In genomic region chr11:75063732-75064314, GRCh38 we compare ENCODE assay signal across 20 cellular contexts. TPM values are rescaled to one million over a fixed set of nuclear protein-coding genes. Genes with fewer than 3 reads are reported as not detected.
DNase-seq lines count a peak whose midpoint lies in the region; ATAC-seq, FAIRE-seq and TF ChIP-seq lines count a peak whose summit lies in the region.
"Had no signal": no experiment of that assay in that cellular context is flagged by ENCODE, and none has a peak within 500 bp of the region (broad histone marks: within the 10 kb centered on the region; RNA-seq: fewer than 3 reads in every experiment).

No MANE protein-coding gene starts in this region.

- no peaks in the 10 kb centered on the region for H3K9me1 ChIP-seq in IMR-90 (ENCODE audit: insufficient read depth, low read length)
- H3K9me1 ChIP-seq in K562 (ENCODE audit: control insufficient read depth, insufficient read depth, low read length) = no peaks in the 10 kb centered on the region

- H4K8ac ChIP-seq in IMR-90 (ENCODE audit: low read depth in 2 of 2, low read length in 2 of 2) (no peak overlapping the region), mesenchymal stem cell (ENCODE audit: low read length) (no peak overlapping the region)

- H4K5ac ChIP-seq in IMR-90 (ENCODE audit: low read depth, low read length) = no peak overlapping the region

- H3K18ac ChIP-seq in IMR-90 (ENCODE audit: low read depth, low read length) = no peak overlapping the region
- no peak overlapping the region for H3K18ac ChIP-seq in mesenchymal stem cell (ENCODE audit: low read depth in 1 of 2, low read length in 2 of 2)

- no TSS peak for BruUV-seq in IMR-90 (replicated peaks; lab: Mats Ljungman, UMichigan)
- no TSS peak for BruUV-seq in K562 (replicated peaks; lab: Mats Ljungman, UMichigan)

- no peak overlapping the region for H3K9ac ChIP-seq in IMR-90 (ENCODE audit: low read depth, low read length)
- H3K9ac ChIP-seq in K562 (ENCODE audit: insufficient read depth in 1 of 2, low read depth in 2 of 2, low read length in 2 of 2) = no peak overlapping the region
- H3K9ac ChIP-seq in mesenchymal stem cell (ENCODE audit: low read length) = no peak overlapping the region
- H3K9ac ChIP-seq: BLaER1 treated with 17β-estradiol and CSF1 and Interleukin-3, amounts not matched to agents 10 nM and 100 nM had no signal

- no CpG with 5 or more reads among the region's 3 CpGs for WGBS in IMR-90 (ENCODE audit: extremely low coverage in 2 of 2, insufficient read length in 1 of 2), 2 experiments
- 33% methylated on average over 2 of the region's 3 CpGs for WGBS in K562 (ENCODE audit: insufficient coverage, low coverage, missing lambda C conversion rate)
- WGBS in mesenchymal stem cell = 67% methylated on average over 2 of the region's 3 CpGs

- H3K14ac ChIP-seq in IMR-90 (replicated peaks; ENCODE audit: low read depth, low read length) (no peak overlapping the region), mesenchymal stem cell (ENCODE audit: low read length in 2 of 2) (no peak overlapping the region)

- H3K4me2 ChIP-seq in IMR-90 (ENCODE audit: low read depth, low read length) = no peak overlapping the region
- no peak overlapping the region for H3K4me2 ChIP-seq in K562 (ENCODE audit: insufficient read depth, low read length)
- H3K4me2 ChIP-seq in mesenchymal stem cell (ENCODE audit: low read length, poor library complexity, severe bottlenecking) = no peak overlapping the region
- H3K4me2 ChIP-seq: A549; BLaER1 treated with 17β-estradiol and CSF1 and Interleukin-3, amounts not matched to agents 10 nM and 100 nM had no signal

- H3K23ac ChIP-seq in IMR-90 (ENCODE audit: low read depth, low read length) (no peak overlapping the region), mesenchymal stem cell (ENCODE audit: low read length in 2 of 2) (no peak overlapping the region)

- H3K36me3 ChIP-seq in IMR-90 (ENCODE audit: control insufficient read depth, insufficient read depth, low read length) = no peaks in the 10 kb centered on the region
- no peaks in the 10 kb centered on the region for H3K36me3 ChIP-seq in K562 (ENCODE audit: control insufficient read depth, insufficient read depth, low read length)
- peaks cover 0 to 5% of the 10 kb centered on the region in 2 experiments for H3K36me3 ChIP-seq in mesenchymal stem cell (ENCODE audit: control insufficient read depth in 1 of 2, insufficient read depth in 2 of 2, low read depth in 1 of 2, low read length in 2 of 2)
- H3K36me3 ChIP-seq: BLaER1 treated with 17β-estradiol and CSF1 and Interleukin-3, amounts not matched to agents 10 nM and 100 nM had no signal

- DNase-seq in EH (ENCODE audit: low read depth) (peak; percentile 10), IMR-90 (peak; percentile 10), K562 (ENCODE audit: extremely low read depth in 1 of 4, low spot score in 3 of 4) (no peak), mesenchymal stem cell (peak; percentile 59)
- no peak for DNase-seq in activated CD4-positive, alpha-beta T cell treated with anti-CD3 and anti-CD28 coated beads, Interleukin-2, amount 10 ng/mL, durations not matched to agents 7 days and 5 days
- DNase-seq: CD8-positive, alpha-beta memory T cell; MV-4-11; NCI-H1417 treated with DMSO at 0.1 percent for 48 hours; NCI-H2029; NCI-H510A; NCI-H774; T-cell had no signal

- no peaks in the 10 kb centered on the region for H3K4me1 Mint-ChIP-seq in activated CD4-positive, alpha-beta T cell treated with anti-CD3 and anti-CD28 coated beads, Interleukin-2, amount 10 ng/mL, durations not matched to agents 7 days and 5 days
- H3K4me1 Mint-ChIP-seq: CD8-positive, alpha-beta memory T cell; IgD-negative memory B cell; T-cell had no signal

- TF ChIP-seq POLR2A in IMR-90 (IDR thresholded peaks at IDR 0.05; ENCODE audit: low read depth, low read length) (no peak), K562 (conservative IDR thresholded peaks at IDR 0.05) (no peak)

- TF ChIP-seq RAD21 in IMR-90 (IDR thresholded peaks at IDR 0.05; ENCODE audit: low read length) (no peak), K562 (CRISPR knock-in tag; conservative IDR thresholded peaks at IDR 0.05 in 1 of 2, IDR thresholded peaks at IDR 0.05 in 1 of 2) (no peak)

- no peak overlapping the region for H2BK20ac ChIP-seq in IMR-90 (ENCODE audit: low read depth, low read length)

- peaks cover 21% of the 10 kb centered on the region for H3K27me3 Mint-ChIP-seq in activated CD4-positive, alpha-beta T cell treated with anti-CD3 and anti-CD28 coated beads, Interleukin-2, amount 10 ng/mL, durations not matched to agents 7 days and 5 days

- H2AFZ ChIP-seq in IMR-90 (replicated peaks; ENCODE audit: low read length, poor library complexity) (no peak overlapping the region), K562 (ENCODE audit: low read depth, low read length) (peak overlapping the region; percentile 18; the same call in 1 of the 2 replicates), mesenchymal stem cell (ENCODE audit: low read depth, low read length) (no peak overlapping the region)

- no peak for TF ChIP-seq CTCF in IMR-90 (conservative IDR thresholded peaks at IDR 0.05; ENCODE audit: low read depth, low read length)
- TF ChIP-seq CTCF in K562 (IDR thresholded peaks at IDR 0.05 in 2 of 3, conservative IDR thresholded peaks at IDR 0.05 in 1 of 3; ENCODE audit: insufficient read depth in 2 of 3, low read depth in 1 of 3, low read length in 3 of 3) = no peak

- no peak for FAIRE-seq in K562 (lab: Jason Lieb, UNC)
- FAIRE-seq: A549 had no signal

- H4K91ac ChIP-seq in IMR-90 (ENCODE audit: insufficient read depth, low read depth, low read length) = no peak overlapping the region
- no peak overlapping the region for H4K91ac ChIP-seq in mesenchymal stem cell (ENCODE audit: low read length)

- H3K9me3 ChIP-seq in IMR-90 (ENCODE audit: control insufficient read depth, insufficient read depth, low read length) (no peaks in the 10 kb centered on the region), K562 (replicated peaks; ENCODE audit: control insufficient read depth, insufficient read depth, low read depth, low read length) (no peaks in the 10 kb centered on the region), mesenchymal stem cell (ENCODE audit: control insufficient read depth, low read length) (no peaks in the 10 kb centered on the region)
- H3K9me3 ChIP-seq: A549 had no signal

- H2AK9ac ChIP-seq in IMR-90 (replicated peaks; ENCODE audit: low read depth, low read length, poor library complexity) = no peak overlapping the region

- in situ Hi-C loops in IMR-90 (cut with MboI; ENCODE audit: low sequenced_read_pairs) (no loop called here), K562 (cut with MboI) (no loop called here)

- no peaks in the 10 kb centered on the region for H3K4me1 ChIP-seq in IMR-90 (ENCODE audit: control insufficient read depth, insufficient read depth, low read length)
- H3K4me1 ChIP-seq in K562 (replicated peaks in 1 of 2; ENCODE audit: control insufficient read depth in 2 of 2, insufficient read depth in 2 of 2, low read length in 2 of 2) = peaks cover 0 to 13% of the 10 kb centered on the region in 2 experiments; a peak in 3 of 5 replicates
- peaks cover 6% of the 10 kb centered on the region for H3K4me1 ChIP-seq in mesenchymal stem cell (ENCODE audit: control insufficient read depth, insufficient read depth, low read depth, low read length)
- H3K4me1 ChIP-seq: A549; BLaER1 treated with 17β-estradiol and CSF1 and Interleukin-3, amounts not matched to agents 10 nM and 100 nM had no signal

- H4K20me1 ChIP-seq in IMR-90 (ENCODE audit: insufficient read depth, low read length) (no peaks in the 10 kb centered on the region), K562 (replicated peaks; ENCODE audit: control insufficient read depth, insufficient read depth, low read length) (no peaks in the 10 kb centered on the region)
- H4K20me1 ChIP-seq: BLaER1 treated with 17β-estradiol and CSF1 and Interleukin-3, amounts not matched to agents 10 nM and 100 nM had no signal

- H2BK12ac ChIP-seq in mesenchymal stem cell (ENCODE audit: low read length in 2 of 2) = no peak overlapping the region

- no peak overlapping the region for H3K4me3 Mint-ChIP-seq in activated CD4-positive, alpha-beta T cell treated with anti-CD3 and anti-CD28 coated beads, Interleukin-2, amount 10 ng/mL, durations not matched to agents 7 days and 5 days
- H3K4me3 Mint-ChIP-seq: CD8-positive, alpha-beta memory T cell; IgD-negative memory B cell; T-cell had no signal

- no peak overlapping the region for H2BK15ac ChIP-seq in IMR-90 (ENCODE audit: low read depth, low read length)
- no peak overlapping the region for H2BK15ac ChIP-seq in mesenchymal stem cell (ENCODE audit: low read depth, poor library complexity, severe bottlenecking)

- H2BK120ac ChIP-seq in IMR-90 (ENCODE audit: low read depth, low read length) (no peak overlapping the region), mesenchymal stem cell (ENCODE audit: low read depth, low read length) (no peak overlapping the region)

- no peak overlapping the region for H2AK5ac ChIP-seq in IMR-90 (ENCODE audit: low read depth, low read length)
- no peak overlapping the region for H2AK5ac ChIP-seq in mesenchymal stem cell (ENCODE audit: low read length, severe bottlenecking)

- no peak overlapping the region for H3K27ac Mint-ChIP-seq in activated CD4-positive, alpha-beta T cell treated with anti-CD3 and anti-CD28 coated beads, Interleukin-2, amount 10 ng/mL, durations not matched to agents 7 days and 5 days
- H3K27ac Mint-ChIP-seq: CD8-positive, alpha-beta memory T cell; IgD-negative memory B cell; T-cell had no signal

- ATAC-seq in IMR-90 (ENCODE audit: low read depth) (no peak), K562 (peak; percentile 67), HG02759 (IDR thresholded peaks at IDR 0.05; ENCODE audit: unreplicated experiment) (no peak), HG02571 (IDR thresholded peaks at IDR 0.05; ENCODE audit: unreplicated experiment) (no peak)
- ATAC-seq: A549, Right ventricle myocardium inferior, T-cell had no signal

- CTCF ChIA-PET in IMR-90 (lab: Yijun Ruan, JAX) (no interaction called here), K562 (lab: Yijun Ruan, JAX; ENCODE audit: low intra/inter-chr PET ratio) (no interaction called here)
- CTCF ChIA-PET in activated CD4-positive, alpha-beta T cell treated with anti-CD3 and anti-CD28 coated beads, Interleukin-2, amount 10 ng/mL, durations not matched to agents 7 days and 5 days (lab: Charles Lee) = no interaction called here

- no peak overlapping the region for H2BK5ac ChIP-seq in IMR-90 (ENCODE audit: low read depth, low read length, poor library complexity, severe bottlenecking)
- H2BK5ac ChIP-seq in mesenchymal stem cell (ENCODE audit: low read depth, low read length, poor library complexity, severe bottlenecking) = no peak overlapping the region

- H3K27me3 ChIP-seq in IMR-90 (ENCODE audit: control insufficient read depth, insufficient read depth, low read length) = peaks cover 23% of the 10 kb centered on the region
- H3K27me3 ChIP-seq in K562 (ENCODE audit: control insufficient read depth in 2 of 2, insufficient read depth in 2 of 2, low read length in 2 of 2) = no peaks in the 10 kb centered on the region
- no peaks in the 10 kb centered on the region for H3K27me3 ChIP-seq in mesenchymal stem cell (ENCODE audit: control insufficient read depth in 1 of 2, insufficient read depth in 1 of 2, low read length in 2 of 2)
- H3K27me3 ChIP-seq: BLaER1 treated with 17β-estradiol and CSF1 and Interleukin-3, amounts not matched to agents 10 nM and 100 nM had no signal

- no peaks in the 10 kb centered on the region for H3K79me2 ChIP-seq in K562 (ENCODE audit: control insufficient read depth, insufficient read depth, low read length)

- H3K4me3 ChIP-seq in IMR-90 (ENCODE audit: insufficient read depth, low read depth, low read length) (no peak overlapping the region), K562 (no peak overlapping the region), mesenchymal stem cell (ENCODE audit: insufficient read depth in 1 of 2, low read depth in 1 of 2, low read length in 2 of 2) (no peak overlapping the region)
- H3K4me3 ChIP-seq: A549; BLaER1 treated with 17β-estradiol and CSF1 and Interleukin-3, amounts not matched to agents 10 nM and 100 nM; SK-N-MC had no signal

- no peaks in the 10 kb centered on the region for H3K79me1 ChIP-seq in IMR-90 (ENCODE audit: low read depth in 1 of 2, low read length in 2 of 2)
- H3K79me1 ChIP-seq in mesenchymal stem cell (replicated peaks; ENCODE audit: low read length, poor library complexity, severe bottlenecking) = peaks cover 24% of the 10 kb centered on the region

- H3K4ac ChIP-seq in IMR-90 (ENCODE audit: low read depth, low read length) = no peak overlapping the region
- no peak overlapping the region for H3K4ac ChIP-seq in mesenchymal stem cell (ENCODE audit: low read depth in 1 of 2, low read length in 2 of 2)

- POLR2A ChIA-PET in IMR-90 (lab: Charles Lee; ENCODE audit: unreplicated experiment) = no interaction called here
- POLR2A ChIA-PET in K562 (lab: Yijun Ruan, JAX) = interaction anchor here (1.0 to 1.2 kb wide), 2 partner anchors 18 to 75 kb away, joined by 3 read pairs; partner anchors contain the start of gene NEU3
- POLR2A ChIA-PET in activated CD4-positive, alpha-beta T cell treated with anti-CD3 and anti-CD28 coated beads, Interleukin-2, amount 10 ng/mL, durations not matched to agents 7 days and 5 days (lab: Charles Lee) = no interaction called here

- no peaks in the 10 kb centered on the region for H3K36me3 Mint-ChIP-seq in activated CD4-positive, alpha-beta T cell treated with anti-CD3 and anti-CD28 coated beads, Interleukin-2, amount 10 ng/mL, durations not matched to agents 7 days and 5 days (ENCODE audit: low read depth)
- H3K36me3 Mint-ChIP-seq: CD8-positive, alpha-beta memory T cell; T-cell had no signal

- H3K56ac ChIP-seq in IMR-90 (ENCODE audit: extremely low read depth, insufficient read depth, low read length) = no peak overlapping the region

- intact Hi-C loops in IMR-90 (cut with micrococcal nuclease) (no loop called here), K562 (cut with micrococcal nuclease) (no loop called here)

- H3K9me3 Mint-ChIP-seq in activated CD4-positive, alpha-beta T cell treated with anti-CD3 and anti-CD28 coated beads, Interleukin-2, amount 10 ng/mL, durations not matched to agents 7 days and 5 days = no peaks in the 10 kb centered on the region
- H3K9me3 Mint-ChIP-seq: IgD-negative memory B cell had no signal

- H3K27ac ChIP-seq in IMR-90 (ENCODE audit: insufficient read depth, low read length) (no peak overlapping the region), K562 (ENCODE audit: extremely low read depth, low read depth, low read length) (no peak overlapping the region), mesenchymal stem cell (ENCODE audit: low read length, poor library complexity, severe bottlenecking) (no peak overlapping the region)
- H3K27ac ChIP-seq: A549; BLaER1 treated with 17β-estradiol and CSF1 and Interleukin-3, amounts not matched to agents 10 nM and 100 nM; SK-N-MC had no signal

- TF ChIP-seq EP300 in K562 (IDR thresholded peaks at IDR 0.05; ENCODE audit: low read length) = no peak

- dilution Hi-C loops in IMR-90 (cut with HindIII; ENCODE audit: low sequenced_read_pairs, unreplicated experiment) = no loop called here

RNA-seq across cellular contexts. Expression of gene OR2AT4, which starts 32.9 kb away (rescaled TPM):
- total RNA-seq in IMR-90 (2012; rRNA removed) (not detected in 2 replicates), K562 (2014; rRNA removed) (0.86 and 0.90 TPM in 2 replicates), K562 (2014; rRNA removed; fragmentation: Illumina TruSeq; extraction: Trizol) (2.3 and 2.8 TPM in 2 replicates), K562 (2015; rRNA removed; fragmentation: Illumina TruSeq; extraction: Trizol) (2.2 and 2.4 TPM in 2 replicates), K562 (2021) (1.6 and 2.3 TPM in 2 replicates)
- polyA plus RNA-seq in IMR-90 (2012; rRNA removed) (not detected in 2 replicates), K562 (2011; rRNA removed) (1.8 and 1.9 TPM in 2 replicates), K562 (2014; fragmentation: Illumina TruSeq; extraction: Trizol) (3.0 and 3.1 TPM in 2 replicates), K562 (2014; fragmentation: Nextera tagmentation; extraction: Ambion mirVana) (1 to 10 TPM; 1.7 to 2.0 TPM), K562 (2014; rRNA removed) (1.5 and 1.9 TPM in 2 replicates)
- not detected in 2 replicates for polyA plus RNA-seq in IMR-90 (2012; cell fraction: cytosol; rRNA removed)
- polyA plus RNA-seq in IMR-90 (2012; cell fraction: nucleus; rRNA removed; ENCODE audit: low replicate concordance) = not detected in 2 replicates
- total RNA-seq in K562 (2011; cell fraction: chromatin; rRNA removed; ENCODE audit: low replicate concordance) = 10.3 and 25.0 TPM in 2 replicates
- 3.0 and 4.3 TPM in 2 replicates for total RNA-seq in K562 (2011; cell fraction: nucleolus; rRNA removed)
- 25.1 and 45.6 TPM in 2 replicates for total RNA-seq in K562 (2011; cell fraction: nucleoplasm; rRNA removed)
- polyA plus RNA-seq in K562 (2011; cell fraction: cytosol; rRNA removed) = 1.7 and 3.0 TPM in 2 replicates
- 4.8 and 11.5 TPM in 2 replicates for polyA plus RNA-seq in K562 (2011; cell fraction: nucleus; rRNA removed)
- 2.0 and 2.5 TPM in 2 replicates for polyA plus RNA-seq in K562 (2012)
- 4.9 and 9.8 TPM in 2 replicates for polyA minus RNA-seq in K562 (2011; rRNA and poly(A)+ RNA removed)
- 0.36 and 1.5 TPM in 2 replicates for polyA minus RNA-seq in K562 (2011; cell fraction: cytosol; rRNA and poly(A)+ RNA removed)
- polyA minus RNA-seq in K562 (2011; cell fraction: nucleus; rRNA and poly(A)+ RNA removed) = 3.2 and 5.7 TPM in 2 replicates
- polyA plus RNA-seq in mesenchymal stem cell (2013, experiment 1 of 2) = not detected
- not detected for polyA plus RNA-seq in mesenchymal stem cell (2013, experiment 2 of 2)
- total RNA-seq in activated CD4-positive, alpha-beta T cell treated with anti-CD3 and anti-CD28 coated beads, Interleukin-2, amount 10 ng/mL, durations not matched to agents 7 days and 5 days = not detected
- total RNA-seq: CD8-positive, alpha-beta memory T cell; H4; Right ventricle myocardium inferior; T-cell had no signal
- polyA plus RNA-seq: CD8-positive, alpha-beta memory T cell; IgD-negative memory B cell had no signal

Comparison
In these comparisons a context has a peak if more than half of its experiments do, and no peak if none do; other contexts are left out.
1. DNase-seq: peak in EH (single experiment), IMR-90 (single experiment) and mesenchymal stem cell (single experiment); none in K562 (0 of 4) and activated CD4-positive, alpha-beta T cell treated with anti-CD3 and anti-CD28 coated beads, Interleukin-2, amount 10 ng/mL, durations not matched to agents 7 days and 5 days (single experiment).